Comparison of ENCODE assay signal across 33 cellular contexts in genomic region chr18:49319590-49319989, GRCh38.
DNase-seq lines count a peak whose midpoint lies in the region; ATAC-seq and TF ChIP-seq lines count a peak whose summit lies in the region.
"Had no signal": no experiment of that assay in that cellular context is flagged by ENCODE, and none has a peak within 500 bp of the region (broad histone marks: within the 10 kb centered on the region; RNA-seq: fewer than 3 reads in every experiment).

No MANE protein-coding gene starts in this region.

- no peaks in the 10 kb centered on the region for H3K27me3 ChIP-seq in HUES6 (ENCODE audit: control insufficient read depth, insufficient read depth, low read length)
- H3K27me3 ChIP-seq in HAP-1 (ENCODE audit: low read depth), result no peaks in the 10 kb centered on the region
- H3K27me3 ChIP-seq: colonic mucosa, right lobe of liver, SJSA1, testis had no signal

- POLR2A ChIA-PET in WTC11 (lab: Charles Lee), result interaction anchor here (0.5 kb wide), 1 partner anchor 98 kb away, joined by 3 read pairs; no protein-coding TSS in a partner anchor

- H3K4me1 Mint-ChIP-seq in WTC11, result peaks cover 24% of the 10 kb centered on the region
- H3K4me1 Mint-ChIP-seq: activated CD4-positive, alpha-beta T cell treated with anti-CD3 and anti-CD28 coated beads, Interleukin-2, amount 10 ng/mL, durations not matched to agents 24 days and 14 days had no signal

- H3K36me3 Mint-ChIP-seq in WTC11, result no peaks in the 10 kb centered on the region

- in situ Hi-C loops in HAP-1 (cut with MboI; ENCODE audit: low sequenced_read_pairs), result no loop called here

- peak overlapping the region; percentile 9; the same call in 1 of the 2 replicates for H3K27ac ChIP-seq in HUES6 (ENCODE audit: low read depth, low read length)
- H3K27ac ChIP-seq: 22Rv1, colonic mucosa, lower lobe of right lung, prostate gland, right lobe of liver, SJSA1, testis had no signal

- H3K9ac ChIP-seq in HUES6 (ENCODE audit: low read length), result no peak overlapping the region

- no peaks in the 10 kb centered on the region for H3K27me3 Mint-ChIP-seq in WTC11 (ENCODE audit: low read depth)
- H3K27me3 Mint-ChIP-seq: activated CD4-positive, alpha-beta T cell treated with anti-CD3 and anti-CD28 coated beads, Interleukin-2, amount 10 ng/mL, durations not matched to agents 24 days and 14 days; activated naive CD8-positive, alpha-beta T cell; naive thymus-derived CD8-positive, alpha-beta T cell; stimulated activated naive CD8-positive, alpha-beta T cell treated with anti-CD3 and anti-CD28 coated beads, Interleukin-15, Interleukin-2, amounts not matched to agents 100 ng/mL and 50 ng/mL, for 24 hours had no signal

- ATAC-seq in WTC11 (peak; percentile 87), Right ventricle myocardium superior (ENCODE audit: poor library complexity) (no peak), HG03439 (IDR thresholded peaks at IDR 0.05; ENCODE audit: unreplicated experiment) (no peak)
- ATAC-seq: HepG2; lower lobe of right lung; naive thymus-derived CD8-positive, alpha-beta T cell; right lobe of liver had no signal

- peaks cover 18% of the 10 kb centered on the region for H3K4me1 ChIP-seq in HUES6 (ENCODE audit: control insufficient read depth, insufficient read depth, low read length)
- no peaks in the 10 kb centered on the region for H3K4me1 ChIP-seq in HAP-1
- H3K4me1 ChIP-seq: colonic mucosa, lower lobe of right lung, prostate gland, testis had no signal

- H3K36me3 ChIP-seq in HUES6 (ENCODE audit: control insufficient read depth, insufficient read depth, low read length) (no peaks in the 10 kb centered on the region), HAP-1 (replicated peaks) (no peaks in the 10 kb centered on the region)
- H3K36me3 ChIP-seq: colonic mucosa, lower lobe of right lung, prostate gland, right lobe of liver, SJSA1 had no signal

- TF ChIP-seq CTCF in AG10803 (conservative IDR thresholded peaks at IDR 0.05; ENCODE audit: low read length), result no peak
- TF ChIP-seq CTCF in WTC11 (IDR thresholded peaks at IDR 0.05), result no peak

- peak; percentile 31 for DNase-seq in AG10803 (ENCODE audit: low read depth)
- no peak for DNase-seq in WTC11 (ENCODE audit: low spot score)
- DNase-seq in iPS DF 19.7 (ENCODE audit: low read depth, low spot score), result peak; percentile 47
- DNase-seq in activated naive CD4-positive, alpha-beta T cell (lab: John Stamatoyannopoulos, UW), result no peak
- no peak for DNase-seq in Right ventricle myocardium superior
- DNase-seq in HAP-1 (ENCODE audit: low spot score in 2 of 2), result no peak
- DNase-seq: activated CD4-positive, alpha-beta T cell treated with anti-CD3 and anti-CD28 coated beads, Interleukin-2, amount 10 ng/mL, durations not matched to agents 24 days and 14 days; activated CD8-positive, alpha-beta memory T cell treated with anti-CD3 and anti-CD28 coated beads for 24 hours; activated effector memory CD4-positive, alpha-beta T cell treated with Interleukin-2 at 50 U/mL for 16 hours; activated T-cell treated with anti-CD3 and anti-CD28 coated beads for 4 hours; CD4-positive, CD25-positive, alpha-beta regulatory T cell; colonic mucosa; DMS79 treated with DMSO at 0.1 percent for 48 hours; effector memory CD4-positive, alpha-beta T cell; GF-D8; Karpas-422; lower lobe of right lung; naive thymus-derived CD8-positive, alpha-beta T cell; NCI-H1436 treated with DMSO at 0.1 percent for 48 hours; NCI-H510A; nucleus accumbens; right lobe of liver; stimulated activated CD8-positive, alpha-beta memory T cell treated with anti-CD3 and anti-CD28 coated beads, Interleukin-4, amount 100 ng/mL, for 48 hours; T1000 had no signal

- peak overlapping the region; percentile 76 for H3K27ac Mint-ChIP-seq in WTC11
- H3K27ac Mint-ChIP-seq: activated CD4-positive, alpha-beta T cell treated with anti-CD3 and anti-CD28 coated beads, Interleukin-2, amount 10 ng/mL, durations not matched to agents 24 days and 14 days; activated naive CD8-positive, alpha-beta T cell; CD4-positive, CD25-positive, alpha-beta regulatory T cell; naive thymus-derived CD8-positive, alpha-beta T cell; stimulated activated naive CD8-positive, alpha-beta T cell treated with anti-CD3 and anti-CD28 coated beads, Interleukin-15, Interleukin-2, amounts not matched to agents 100 ng/mL and 50 ng/mL, for 24 hours had no signal

- CTCF ChIA-PET in WTC11 (lab: Charles Lee), result interaction anchor here (1.5 kb wide), 1 partner anchor 298 kb away, joined by 3 read pairs; no protein-coding TSS in a partner anchor

- intact Hi-C loops in Right ventricle myocardium superior (cut with DNase I), result no loop called here

- H3K4me3 ChIP-seq in AG10803 (ENCODE audit: low read length) (no peak overlapping the region), HUES6 (ENCODE audit: low read depth, low read length) (no peak overlapping the region; the same call in 1 of the 2 replicates), HAP-1 (no peak overlapping the region)
- H3K4me3 ChIP-seq: colonic mucosa, lower lobe of right lung, prostate gland, right lobe of liver, SJSA1, testis had no signal

- H3K9me3 Mint-ChIP-seq in WTC11, result no peaks in the 10 kb centered on the region
- H3K9me3 Mint-ChIP-seq: activated CD4-positive, alpha-beta T cell treated with anti-CD3 and anti-CD28 coated beads, Interleukin-2, amount 10 ng/mL, durations not matched to agents 24 days and 14 days; naive thymus-derived CD8-positive, alpha-beta T cell; stimulated activated naive CD8-positive, alpha-beta T cell treated with anti-CD3 and anti-CD28 coated beads, Interleukin-15, Interleukin-2, amounts not matched to agents 100 ng/mL and 50 ng/mL, for 24 hours had no signal

- no peaks in the 10 kb centered on the region for H3K9me3 ChIP-seq in HUES6 (ENCODE audit: control insufficient read depth, insufficient read depth, low read depth, low read length)
- H3K9me3 ChIP-seq in HAP-1, result no peaks in the 10 kb centered on the region
- H3K9me3 ChIP-seq: colonic mucosa, lower lobe of right lung, prostate gland, right lobe of liver, SJSA1, testis had no signal

- H3K4me3 Mint-ChIP-seq in WTC11, result no peak overlapping the region
- H3K4me3 Mint-ChIP-seq: activated CD4-positive, alpha-beta T cell treated with anti-CD3 and anti-CD28 coated beads, Interleukin-2, amount 10 ng/mL, durations not matched to agents 24 days and 14 days; activated naive CD8-positive, alpha-beta T cell; CD4-positive, CD25-positive, alpha-beta regulatory T cell; naive thymus-derived CD8-positive, alpha-beta T cell; stimulated activated naive CD8-positive, alpha-beta T cell treated with anti-CD3 and anti-CD28 coated beads, Interleukin-15, Interleukin-2, amounts not matched to agents 100 ng/mL and 50 ng/mL, for 24 hours had no signal

TF ChIP-seq in WTC11, 78 proteins besides CTCF, POLR2A, EP300 and RAD21:
- TF ChIP-seq E2F5 (CRISPR knock-in tag; IDR thresholded peaks at IDR 0.05) (no peak), RELA (CRISPR knock-in tag; IDR thresholded peaks at IDR 0.05; ENCODE audit: borderline replicate concordance) (no peak), SP1 (CRISPR knock-in tag; conservative IDR thresholded peaks at IDR 0.05) (no peak), TCF7 (CRISPR knock-in tag; IDR thresholded peaks at IDR 0.05; ENCODE audit: low read depth) (no peak), HMGXB4 (CRISPR knock-in tag; IDR thresholded peaks at IDR 0.05) (no peak), ZNF425 (CRISPR knock-in tag; conservative IDR thresholded peaks at IDR 0.05) (no peak), GABPB1 (CRISPR knock-in tag; IDR thresholded peaks at IDR 0.05) (no peak), ZNF423 (CRISPR knock-in tag; IDR thresholded peaks at IDR 0.05) (no peak)

Comparison
In these comparisons a context has a peak if more than half of its experiments do, and no peak if none do; other contexts are left out.
1. DNase-seq: peak in AG10803 (single experiment) and iPS DF 19.7 (single experiment); none in WTC11 (single experiment), activated naive CD4-positive, alpha-beta T cell (0 of 4), Right ventricle myocardium superior (single experiment) and HAP-1 (0 of 2).